In the genomic region with DNA sequence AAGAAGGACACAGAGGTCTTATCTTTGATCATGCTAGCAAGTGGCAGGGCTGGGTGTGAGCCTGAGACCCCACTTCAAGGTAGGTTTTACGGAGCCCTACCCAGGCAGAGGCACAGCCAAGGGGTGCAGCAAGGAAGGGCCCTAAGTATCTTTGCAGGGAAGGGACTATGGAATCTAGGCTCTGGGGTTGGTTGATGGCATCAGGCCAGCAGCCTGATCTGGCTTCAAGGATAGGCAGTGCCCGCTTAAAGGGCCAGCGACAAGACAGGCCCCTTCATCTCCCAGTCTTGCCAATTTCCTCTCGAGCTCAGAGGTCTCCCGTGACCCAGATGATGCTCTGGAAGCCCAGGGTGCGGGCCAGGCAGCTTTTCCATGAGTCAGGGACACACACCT, we compare ENCODE assay signal across 19 cellular contexts.
"Had no signal": no experiment of that assay in that cellular context is flagged by ENCODE, and none has a peak within 500 bp of the region (broad histone marks: within the 10 kb centered on the region; RNA-seq: fewer than 3 reads in every experiment).

No MANE protein-coding gene starts in this region.

- ATAC-seq: foreskin keratinocyte; lower lobe of right lung; mucosa of descending colon; stimulated activated naive CD8-positive, alpha-beta T cell treated with anti-CD3 and anti-CD28 coated beads, Interleukin-15, Interleukin-2, amounts not matched to agents 100 U/mL and 50 U/mL, for 24 hours; upper lobe of right lung had no signal

- H3K4me3 ChIP-seq: lower lobe of right lung, mucosa of descending colon, upper lobe of right lung had no signal

- H3K9me3 ChIP-seq: lower lobe of right lung, mucosa of descending colon, upper lobe of right lung had no signal

- H3K36me3 ChIP-seq: lower lobe of right lung, upper lobe of right lung had no signal

- DNase-seq: activated CD4-positive, alpha-beta memory T cell treated with anti-CD3 and anti-CD28 coated beads for 36 hours; activated CD4-positive, alpha-beta T cell treated with anti-CD3 and anti-CD28 coated beads for 48 hours; activated CD4-positive, CD25-positive, alpha-beta regulatory T cell; activated effector memory CD4-positive, alpha-beta T cell treated with anti-CD3 and anti-CD28 coated beads, Interleukin-2, amount 50 U/mL, for 16 hours; activated naive CD4-positive, alpha-beta T cell treated with anti-CD3 and anti-CD28 coated beads, Interleukin-2, amount 10 ng/mL, durations not matched to agents 7 days and 5 days; caudate nucleus; dermis blood vessel endothelial cell; effector CD8-positive, alpha-beta T cell; foreskin keratinocyte; hippocampal formation; lower lobe of right lung; mesendoderm; nephron progenitor cell; stimulated activated CD4-positive, alpha-beta T cell treated with anti-CD3 and anti-CD28 coated beads, Interleukin-12 subunit alpha, Interleukin-12 subunit beta, amount 100 ng/mL, for 4 hours; stimulated activated CD4-positive, alpha-beta T cell treated with anti-CD3 and anti-CD28 coated beads, Interleukin-4, amount 100 ng/mL, for 4 hours; stimulated activated naive CD8-positive, alpha-beta T cell treated with anti-CD3 and anti-CD28 coated beads, Interleukin-15, Interleukin-2, amounts not matched to agents 100 U/mL and 50 U/mL, for 24 hours; T1000; upper lobe of right lung had no signal

- H3K27ac ChIP-seq: foreskin keratinocyte, lower lobe of right lung, upper lobe of right lung had no signal

- H3K4me1 ChIP-seq: foreskin keratinocyte had no signal
